8 cellular contexts compared by ENCODE assay signal in genomic region chr2:187138240-187138639, GRCh38.
DNase-seq lines count a peak whose midpoint lies in the region; ATAC-seq and TF ChIP-seq lines count a peak whose summit lies in the region.

No MANE protein-coding gene starts in this region.

- H3K4me1 ChIP-seq in ovary (ENCODE audit: insufficient read depth): peaks cover 2% of the 10 kb centered on the region

- intact Hi-C loops in ovary (cut with DNase I): no loop called here

- H3K27me3 ChIP-seq in ovary: no peaks in the 10 kb centered on the region

- ATAC-seq in GM19043 (IDR thresholded peaks at IDR 0.05; ENCODE audit: low read depth, unreplicated experiment) (peak; percentile 67), HG02588 (IDR thresholded peaks at IDR 0.05; ENCODE audit: unreplicated experiment) (no peak)

- POLR2A ChIA-PET in AG04449 (lab: Yijun Ruan, JAX): no interaction called here

- CTCF ChIA-PET in AG04449 (lab: Yijun Ruan, JAX): interaction anchor here (0.6 to 1.1 kb wide), 6 partner anchors 10 to 417 kb away, joined by 3 to 8 read pairs (median 4); no protein-coding TSS in a partner anchor

- no peak for TF ChIP-seq POLR2A in ovary (IDR thresholded peaks at IDR 0.05)

- 14 to 25% (median 23%) methylated on average over 1 of the region's 1 CpG for WGBS in ovary, 3 donors

- TF ChIP-seq CTCF in AG04449 (IDR thresholded peaks at IDR 0.05; ENCODE audit: insufficient read depth, low read length, missing control alignments): peak; percentile 64
- TF ChIP-seq CTCF in epithelial cell of proximal tubule (conservative IDR thresholded peaks at IDR 0.05; ENCODE audit: low read depth, low read length): peak; percentile 82
- TF ChIP-seq CTCF in ovary (IDR thresholded peaks at IDR 0.05): peak in 1 of 3 donors; percentile 17

- H3K9me3 ChIP-seq in ovary: no peaks in the 10 kb centered on the region

- TF ChIP-seq EP300 in ovary (IDR thresholded peaks at IDR 0.05): no peak

- H3K4me3 ChIP-seq in AG04449 (ENCODE audit: low read depth, low read length) (no peak overlapping the region), epithelial cell of proximal tubule (ENCODE audit: low read depth, low read length) (no peak overlapping the region), ovary (no peak overlapping the region)

- H3K27ac ChIP-seq in ovary: no peak overlapping the region

- no peak for DNase-seq in AG04449 (ENCODE audit: low read depth, low spot score)
- peak; percentile 42 for DNase-seq in MV-4-11 (lab: John Stamatoyannopoulos, UW)
- DNase-seq in epithelial cell of proximal tubule (ENCODE audit: low read depth): no peak
- DNase-seq in ovary: peak in 4 of 5 donors; percentile 17 to 43 (median 30)
- DNase-seq in NCI-H187 (lab: John Stamatoyannopoulos, UW): no peak
- no peak for DNase-seq in SW480 (ENCODE audit: low spot score)

- no peaks in the 10 kb centered on the region for H3K36me3 ChIP-seq in ovary

Comparison
In these comparisons a context has a peak if more than half of its experiments do, and no peak if none do; other contexts are left out.
1. DNase-seq: peak in MV-4-11 (single experiment) and ovary (4 of 5); none in AG04449 (single experiment), epithelial cell of proximal tubule (single experiment), NCI-H187 (0 of 2) and SW480 (single experiment).